In genomic region chr3:133927543-133928066, GRCh38 we compare ENCODE assay signal across 8 cellular contexts.
A peak's percentile ranks its signal among the peaks of the same experiment; 100 is the strongest.
DNase-seq lines count a peak whose midpoint lies in the region; ATAC-seq and TF ChIP-seq lines count a peak whose summit lies in the region.

No MANE protein-coding gene starts in this region.

- DNase-seq in GM13977 (ENCODE audit: low spot score), result peak; percentile 92
- DNase-seq in NOMO-1 (lab: John Stamatoyannopoulos, UW; ENCODE audit: unreplicated experiment in 2 of 2), result peak; percentile 34 to 43
- DNase-seq in activated T-cell treated with anti-CD3 and anti-CD28 coated beads, Interleukin-2, amount 50 U/mL, for 48 hours, result peak; percentile 71 to 81
- DNase-seq in fibroblast of pulmonary artery (ENCODE audit: low read depth), result no peak
- DNase-seq in DMS114 treated with DMSO at 0.1 percent for 48 hours (lab: John Stamatoyannopoulos, UW; ENCODE audit: unreplicated experiment), result no peak

- in situ Hi-C loops in GM13977 (cut with MboI; ENCODE audit: low pct_unique_long_range_greater_than_20kb, low sequenced_read_pairs, unreplicated experiment), result loop anchor here (10.0 to 25.0 kb wide), 2 partner anchors 103 to 535 kb away; no protein-coding TSS in a partner anchor

- no peak overlapping the region for H3K27ac ChIP-seq in stomach smooth muscle (ENCODE audit: low read length)

- H3K4me1 ChIP-seq in neuron (ENCODE audit: insufficient read depth, low read length) (peaks cover 4% of the 10 kb centered on the region), stomach smooth muscle (ENCODE audit: control insufficient read depth, insufficient read depth, low read length) (peaks cover 12% of the 10 kb centered on the region)

- H3K36me3 ChIP-seq in neuron (ENCODE audit: insufficient read depth, low read length) (no peaks in the 10 kb centered on the region), stomach smooth muscle (ENCODE audit: control insufficient read depth in 2 of 2, insufficient read depth in 2 of 2, low read length in 2 of 2) (no peaks in the 10 kb centered on the region)

- TF ChIP-seq CTCF in GM13977 (IDR thresholded peaks at IDR 0.05; ENCODE audit: extremely low read depth, insufficient read depth, missing control alignments) (peak; percentile 92), fibroblast of pulmonary artery (IDR thresholded peaks at IDR 0.05; ENCODE audit: low read length, missing control alignments) (peak; percentile 25)

- peak overlapping the region; percentile 89 for H2AFZ ChIP-seq in neuron (ENCODE audit: low read depth, low read length)

- peak overlapping the region; percentile 40 for H3K4me3 ChIP-seq in fibroblast of pulmonary artery (replicated peaks; ENCODE audit: low read depth, low read length)
- H3K4me3 ChIP-seq in neuron (ENCODE audit: low read length), result peak overlapping the region; percentile 40
- H3K4me3 ChIP-seq in stomach smooth muscle (ENCODE audit: low read length in 2 of 2), result peak overlapping the region; percentile 53 to 74

- peak; percentile 79 for ATAC-seq in HG02588 (IDR thresholded peaks at IDR 0.05; ENCODE audit: unreplicated experiment)

- H3K9me3 ChIP-seq in neuron (ENCODE audit: low read length) (no peaks in the 10 kb centered on the region), stomach smooth muscle (ENCODE audit: control insufficient read depth in 2 of 2, low read length in 2 of 2) (no peaks in the 10 kb centered on the region)

- H3K27me3 ChIP-seq in neuron (ENCODE audit: insufficient read depth, low read length) (peaks cover 23% of the 10 kb centered on the region), stomach smooth muscle (ENCODE audit: control insufficient read depth in 1 of 2, insufficient read depth in 2 of 2, low read length in 2 of 2) (peaks cover 0 to 3% of the 10 kb centered on the region in 2 donors)

- peak overlapping the region; percentile 45 to 71 for H3K9ac ChIP-seq in stomach smooth muscle (ENCODE audit: low read length in 2 of 2)

Comparison
In these comparisons a context has a peak if more than half of its experiments do, and no peak if none do; other contexts are left out.
1. DNase-seq: peak in GM13977 (single experiment), NOMO-1 (2 of 2) and activated T-cell treated with anti-CD3 and anti-CD28 coated beads, Interleukin-2, amount 50 U/mL, for 48 hours (2 of 2); none in fibroblast of pulmonary artery (single experiment) and DMS114 treated with DMSO at 0.1 percent for 48 hours (single experiment).
2. Peak in every context shown above with its lines, with median percentiles within 50 percentile points of each other: H3K4me3 ChIP-seq.